ENCODE assay signal across 20 cellular contexts in the genomic region with DNA sequence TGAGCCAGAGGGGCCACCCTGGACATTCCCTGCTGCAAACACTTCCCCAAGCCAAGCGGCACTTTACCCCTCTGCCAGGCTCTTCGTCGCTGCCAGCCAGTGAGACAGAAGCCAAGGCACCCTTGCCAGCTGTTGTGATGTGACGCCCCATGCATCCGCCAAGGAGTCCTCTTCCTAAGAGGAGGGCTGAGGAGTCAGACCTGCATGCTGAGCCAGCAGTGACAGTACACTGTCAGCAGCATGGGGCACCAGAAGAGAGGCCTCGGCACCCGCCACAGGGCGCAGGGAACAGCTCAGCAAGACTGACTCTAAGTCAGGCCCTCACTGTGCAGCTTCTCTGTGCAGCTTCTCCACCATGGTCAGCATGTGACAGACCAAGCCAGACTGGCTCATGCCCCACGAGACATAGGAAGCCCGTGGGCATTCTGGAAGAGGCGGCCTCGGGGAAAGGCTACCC. TPM values are rescaled to one million over a fixed set of nuclear protein-coding genes. Genes with fewer than 3 reads are reported as not detected.
DNase-seq lines count a peak whose midpoint lies in the region; ATAC-seq, FAIRE-seq and TF ChIP-seq lines count a peak whose summit lies in the region.
"Had no signal": no experiment of that assay in that cellular context is flagged by ENCODE, and none has a peak within 500 bp of the region (broad histone marks: within the 10 kb centered on the region; RNA-seq: fewer than 3 reads in every experiment).

No MANE protein-coding gene starts in this region.

- POLR2A ChIA-PET in H1 (lab: Charles Lee; ENCODE audit: partially characterized antibody), result interaction anchor here (1.3 to 1.4 kb wide), 2 partner anchors 11 to 227 kb away, joined by 3 read pairs; a partner anchor contains a TSS
- POLR2A ChIA-PET in CD8-positive, alpha-beta memory T cell (lab: Charles Lee), result no interaction called here

- peak overlapping the region; percentile 24; the same call in 1 of the 2 replicates for H2BK5ac ChIP-seq in H1 (ENCODE audit: low read depth, low read length)

- 0 out of 2 replicates have a peak, but pooled peaks cover 4% of the 10 kb centered on the region for H3K36me3 ChIP-seq in RWPE2 (ENCODE audit: low read depth)
- H3K36me3 ChIP-seq in H1 (ENCODE audit: control insufficient read depth in 2 of 4, insufficient read depth in 4 of 4, low read length in 3 of 4), result peaks cover 0 to 3% (median 0%) of the 10 kb centered on the region in 4 experiments; a peak in 3 of 8 replicates
- peaks cover 24% of the 10 kb centered on the region for H3K36me3 ChIP-seq in upper lobe of right lung
- H3K36me3 ChIP-seq in thyroid gland, result peaks cover 0 to 11% of the 10 kb centered on the region in 2 donors
- H3K36me3 ChIP-seq in CD8-positive, alpha-beta memory T cell (ENCODE audit: insufficient read depth, low read length), result no peaks in the 10 kb centered on the region
- H3K36me3 ChIP-seq: BE2C had no signal

- H3K4me1 ChIP-seq in RWPE2 (ENCODE audit: insufficient read depth, poor library complexity, severe bottlenecking), result no peaks in the 10 kb centered on the region
- H3K4me1 ChIP-seq in H1 (replicated peaks in 1 of 4; ENCODE audit: control insufficient read depth in 3 of 4, insufficient read depth in 4 of 4, low read length in 3 of 4), result peaks cover 0 to 8% (median 4%) of the 10 kb centered on the region in 4 experiments; a peak in 4 of 7 replicates
- peaks cover 16% of the 10 kb centered on the region for H3K4me1 ChIP-seq in upper lobe of right lung
- H3K4me1 ChIP-seq in thyroid gland, result peaks cover under 1 to 14% of the 10 kb centered on the region in 2 donors
- H3K4me1 ChIP-seq in CD8-positive, alpha-beta memory T cell (ENCODE audit: insufficient read depth, low read length), result peaks cover 10% of the 10 kb centered on the region
- H3K4me1 ChIP-seq: BE2C had no signal

- H4K91ac ChIP-seq in H1 (replicated peaks; ENCODE audit: insufficient read length, low read length), result no peak overlapping the region

- H3K9ac ChIP-seq in H1 (replicated peaks in 1 of 4; ENCODE audit: extremely low read depth in 1 of 4, low read depth in 3 of 4, low read length in 3 of 4), result no peak overlapping the region

- no peak overlapping the region for H2BK12ac ChIP-seq in H1 (ENCODE audit: low read depth, low read length)

- no peak for FAIRE-seq in H1 (lab: Jason Lieb, UNC)

- H3K56ac ChIP-seq in H1 (replicated peaks; ENCODE audit: insufficient read length, low read depth, low read length), result no peak overlapping the region

- H3K23me2 ChIP-seq in H1 (ENCODE audit: low read depth, low read length), result no peaks in the 10 kb centered on the region

- H3K9me3 Mint-ChIP-seq in nephron progenitor cell (no peaks in the 10 kb centered on the region), CD14-positive monocyte (no peaks in the 10 kb centered on the region)
- H3K9me3 Mint-ChIP-seq in CD8-positive, alpha-beta memory T cell, result no peaks in the 10 kb centered on the region

- H3K9me3 ChIP-seq in RWPE2 (ENCODE audit: severe bottlenecking) (no peaks in the 10 kb centered on the region), H1 (ENCODE audit: insufficient read depth in 2 of 2, low read depth in 1 of 2, low read length in 1 of 2) (no peaks in the 10 kb centered on the region), upper lobe of right lung (no peaks in the 10 kb centered on the region), thyroid gland (no peaks in the 10 kb centered on the region)
- no peaks in the 10 kb centered on the region for H3K9me3 ChIP-seq in CD8-positive, alpha-beta memory T cell (ENCODE audit: low read length)
- H3K9me3 ChIP-seq: BE2C had no signal

- H4K8ac ChIP-seq in H1 (ENCODE audit: extremely low read depth, insufficient read depth, low read length), result peak overlapping the region; percentile 71

- DNase-seq in RWPE2 (ENCODE audit: low spot score) (peak; percentile 29), H1 (ENCODE audit: low read depth in 1 of 2, low spot score in 2 of 2) (no peak), nephron progenitor cell (no peak), upper lobe of right lung (peak; percentile 59), CD14-positive monocyte (ENCODE audit: low spot score) (no peak), thyroid gland (no peak)
- no peak for DNase-seq in CD8-positive, alpha-beta memory T cell
- DNase-seq: BE2C, DMS 273 treated with DMSO at 0.1 percent for 48 hours, EL, NCI-H146, NCI-H2107, NCI-H345, NCI-H526 treated with DMSO at 0.1 percent for 48 hours had no signal

- peaks cover 25% of the 10 kb centered on the region for H3K36me3 Mint-ChIP-seq in nephron progenitor cell (ENCODE audit: low read depth)
- H3K36me3 Mint-ChIP-seq in CD14-positive monocyte, result peaks cover 64 to 84% of the 10 kb centered on the region in 2 donors
- peaks cover 0 to 36% (median 6%) of the 10 kb centered on the region in 3 donors for H3K36me3 Mint-ChIP-seq in CD8-positive, alpha-beta memory T cell

- CTCF ChIA-PET in H1 (lab: Charles Lee; ENCODE audit: partially characterized antibody), result interaction anchor here (1.0 to 3.3 kb wide), 6 partner anchors 9 to 371 kb away, joined by 3 to 14 read pairs (median 4); no protein-coding TSS in a partner anchor
- CTCF ChIA-PET in CD8-positive, alpha-beta memory T cell (lab: Charles Lee), result interaction anchor here (1.2 kb wide), 1 partner anchor 165 kb away, joined by 5 read pairs; no protein-coding TSS in a partner anchor

- intact Hi-C loops in upper lobe of right lung (cut with DNase I) (no loop called here), CD14-positive monocyte (cut with micrococcal nuclease) (loop anchor here in 1 of 2 donors (10.0 kb wide), 1 partner anchor 300 kb away; no protein-coding TSS in a partner anchor), thyroid gland (cut with DNase I) (loop anchor here (5.0 kb wide), 2 partner anchors 52 to 303 kb away; no protein-coding TSS in a partner anchor)

- TF ChIP-seq EP300 in H1 (IDR thresholded peaks at IDR 0.05; ENCODE audit: borderline replicate concordance in 1 of 2, low read depth in 2 of 2, low read length in 2 of 2), result no peak

- H3K27me3 Mint-ChIP-seq in nephron progenitor cell (ENCODE audit: low read depth, poor library complexity), result peaks cover 3% of the 10 kb centered on the region
- H3K27me3 Mint-ChIP-seq in CD14-positive monocyte (ENCODE audit: low read depth in 3 of 3), result peaks cover 0 to 2% (median 0%) of the 10 kb centered on the region in 3 donors
- H3K27me3 Mint-ChIP-seq in CD8-positive, alpha-beta memory T cell, result no peaks in the 10 kb centered on the region

- H2BK15ac ChIP-seq in H1 (ENCODE audit: low read length), result 0 out of 2 replicates have a peak overlapping the region, but pooled peaks have one; percentile 16

- H2BK20ac ChIP-seq in H1 (ENCODE audit: low read length), result no peak overlapping the region

- H3K4me1 Mint-ChIP-seq in nephron progenitor cell (peaks cover 63% of the 10 kb centered on the region), CD14-positive monocyte (peaks cover 9% of the 10 kb centered on the region)
- peaks cover 5 to 7% (median 5%) of the 10 kb centered on the region in 3 donors for H3K4me1 Mint-ChIP-seq in CD8-positive, alpha-beta memory T cell

- H3K27ac Mint-ChIP-seq in nephron progenitor cell (peak overlapping the region; percentile 42), CD14-positive monocyte (peak overlapping the region in 3 of 7 donors; percentile 59 to 74 (median 69))
- no peak overlapping the region for H3K27ac Mint-ChIP-seq in CD8-positive, alpha-beta memory T cell

- H2AFZ ChIP-seq in H1 (ENCODE audit: low read length), result no peak overlapping the region

- no peak overlapping the region for H3K4me3 ChIP-seq in RWPE2 (ENCODE audit: severe bottlenecking)
- no peak overlapping the region for H3K4me3 ChIP-seq in H1 (ENCODE audit: extremely low read depth in 1 of 4, insufficient read depth in 2 of 4, low read depth in 3 of 4, low read length in 4 of 4)
- H3K4me3 ChIP-seq in upper lobe of right lung, result no peak overlapping the region
- no peak overlapping the region for H3K4me3 ChIP-seq in thyroid gland (replicated peaks in 1 of 3)
- no peak overlapping the region for H3K4me3 ChIP-seq in CD8-positive, alpha-beta memory T cell (ENCODE audit: low read length)

- H4K5ac ChIP-seq in H1 (ENCODE audit: insufficient read length, low read depth, low read length), result no peak overlapping the region

- H3K79me2 ChIP-seq in H1 (ENCODE audit: control insufficient read depth in 1 of 2, insufficient read depth in 2 of 2, low read length in 2 of 2), result no peaks in the 10 kb centered on the region; a peak in 1 of 4 replicates

- no peak overlapping the region for H3K4ac ChIP-seq in H1 (replicated peaks; ENCODE audit: insufficient read length, low read depth, low read length)

- no peak overlapping the region for H3K18ac ChIP-seq in H1 (ENCODE audit: extremely low read depth, low read length)

- H3K4me3 Mint-ChIP-seq in nephron progenitor cell (no peak overlapping the region), CD14-positive monocyte (no peak overlapping the region)
- no peak overlapping the region for H3K4me3 Mint-ChIP-seq in CD8-positive, alpha-beta memory T cell

- no peak overlapping the region for H2BK120ac ChIP-seq in H1 (replicated peaks; ENCODE audit: low read depth, low read length)

- TF ChIP-seq POLR2A in H1 (IDR thresholded peaks at IDR 0.05; ENCODE audit: control extremely low read depth in 1 of 2, low read depth in 2 of 2, low read length in 2 of 2) (no peak), thyroid gland (IDR thresholded peaks at IDR 0.05) (no peak)

- no peak overlapping the region for H3K23ac ChIP-seq in H1 (ENCODE audit: insufficient read length)

- H3K4me2 ChIP-seq in H1 (ENCODE audit: insufficient read depth in 1 of 2, low read depth in 2 of 2, low read length in 2 of 2), result peak overlapping the region in 1 of 2 experiments; percentile 12; a peak in 1 of 4 replicates

- H2AK5ac ChIP-seq in H1 (ENCODE audit: low read depth, low read length), result no peak overlapping the region

- H3K27ac ChIP-seq in RWPE2 (ENCODE audit: poor library complexity, severe bottlenecking) (no peak overlapping the region), H1 (ENCODE audit: low read depth, low read length) (no peak overlapping the region; the same call in 1 of the 2 replicates), upper lobe of right lung (no peak overlapping the region), thyroid gland (no peak overlapping the region)
- no peak overlapping the region for H3K27ac ChIP-seq in CD8-positive, alpha-beta memory T cell (ENCODE audit: low read depth, low read length)

- no peak for ATAC-seq in RWPE2 (ENCODE audit: low read depth)
- ATAC-seq in upper lobe of right lung, result no peak
- ATAC-seq: HCT116 had no signal

- H3K79me1 ChIP-seq in H1 (ENCODE audit: low read depth, low read length), result no peaks in the 10 kb centered on the region; the same call in 1 of the 2 replicates

- no peak for TF ChIP-seq RAD21 in H1 (IDR thresholded peaks at IDR 0.05 in 1 of 2, conservative IDR thresholded peaks at IDR 0.05 in 1 of 2; ENCODE audit: low read depth in 2 of 2, low read length in 2 of 2)

- TF ChIP-seq CTCF in RWPE2 (IDR thresholded peaks at IDR 0.05; ENCODE audit: poor library complexity, severe bottlenecking) (no peak), H1 (IDR thresholded peaks at IDR 0.05; ENCODE audit: control extremely low read depth in 1 of 3, insufficient read depth in 1 of 3, low read depth in 1 of 3, low read length in 3 of 3) (no peak), nephron progenitor cell (IDR thresholded peaks at IDR 0.05) (no peak), upper lobe of right lung (IDR thresholded peaks at IDR 0.05) (no peak), CD14-positive monocyte (IDR thresholded peaks at IDR 0.05) (no peak), thyroid gland (IDR thresholded peaks at IDR 0.05) (no peak)

- H3K27me3 ChIP-seq in RWPE2 (ENCODE audit: insufficient read depth, poor library complexity, severe bottlenecking) (no peaks in the 10 kb centered on the region), H1 (replicated peaks in 1 of 4; ENCODE audit: control insufficient read depth in 3 of 4, extremely low read depth in 1 of 4, insufficient read depth in 3 of 4, low read length in 3 of 4) (no peaks in the 10 kb centered on the region), upper lobe of right lung (no peaks in the 10 kb centered on the region), thyroid gland (no peaks in the 10 kb centered on the region)
- H3K27me3 ChIP-seq in CD8-positive, alpha-beta memory T cell (ENCODE audit: insufficient read depth, low read length, poor library complexity, severe bottlenecking), result no peaks in the 10 kb centered on the region
- H3K27me3 ChIP-seq: BE2C had no signal

- H4K20me1 ChIP-seq in H1 (replicated peaks in 1 of 2; ENCODE audit: control insufficient read depth in 1 of 2, insufficient read depth in 2 of 2, low read length in 2 of 2), result peaks cover 5 to 12% of the 10 kb centered on the region in 2 experiments

- H3K14ac ChIP-seq in H1 (ENCODE audit: insufficient read length), result no peak overlapping the region

- 96% methylated on average over 12 of the region's 12 CpGs; no CpG with 5 or more reads in 1 of the 2 experiments for WGBS in H1 (ENCODE audit: extremely low coverage in 1 of 2, insufficient coverage in 1 of 2, insufficient read length in 1 of 2, insufficient replicate concordance in 2 of 2, low coverage in 1 of 2, low lambda C conversion rate in 2 of 2, missing lambda C conversion rate in 1 of 2), 2 experiments
- WGBS in thyroid gland, 2 donors, result 100% methylated on average over 2 to 7 of the region's 12 CpGs

RNA-seq across cellular contexts. Expression of a gene that starts 26.4 kb away (rescaled TPM):
- total RNA-seq in H1 (2021; fragmentation: NEBNext Ultra II Directional; extraction: Animal tissue kit (Norgen Biotek cat#: 25700)), result 18.0 and 21.0 TPM in 2 replicates
- polyA plus RNA-seq in H1 (2011; rRNA removed) (12.9 and 15.4 TPM in 2 replicates), CD14-positive monocyte (1 to 10 TPM; 1.9 to 3.8 TPM)
- 11.8 TPM for polyA plus RNA-seq in H1 (2011; cell fraction: cytosol; rRNA removed)
- 18.5 TPM for polyA plus RNA-seq in H1 (2011; cell fraction: nucleus; rRNA removed)
- polyA plus RNA-seq in H1 (2012, experiment 1 of 2), result 13.4 to 15.3 TPM (median 14.9 TPM) in 4 replicates
- 14.5 TPM for polyA plus RNA-seq in H1 (2012, experiment 2 of 2)
- 12.0 TPM for polyA plus RNA-seq in H1 (2013, experiment 1 of 2)
- 12.1 TPM for polyA plus RNA-seq in H1 (2013, experiment 2 of 2)
- polyA minus RNA-seq in H1 (2011; rRNA and poly(A)+ RNA removed), result 4.8 and 7.2 TPM in 2 replicates
- 7.1 TPM for polyA minus RNA-seq in H1 (2011; cell fraction: cytosol; rRNA and poly(A)+ RNA removed)
- 10.7 TPM for polyA minus RNA-seq in H1 (2011; cell fraction: nucleus; rRNA and poly(A)+ RNA removed)
- total RNA-seq in upper lobe of right lung (30.2 TPM), thyroid gland (10 to 100 TPM; 13.0 to 18.2 (median 15.9) TPM)
- 10 to 100 TPM in 1 of 2 experiments, 1 to 10 TPM in 1; 8.4 to 10.3 TPM for total RNA-seq in CD8-positive, alpha-beta memory T cell
- polyA plus RNA-seq in CD8-positive, alpha-beta memory T cell, result 1.3 TPM

RNA-seq across cellular contexts. Expression of a gene that starts 32.5 kb away (rescaled TPM):
- total RNA-seq in H1 (2021; fragmentation: NEBNext Ultra II Directional; extraction: Animal tissue kit (Norgen Biotek cat#: 25700)), result not detected in 2 replicates
- polyA plus RNA-seq in H1 (2011; rRNA removed), result not detected in 2 replicates
- polyA plus RNA-seq in H1 (2011; cell fraction: cytosol; rRNA removed), result not detected
- not detected for polyA plus RNA-seq in H1 (2011; cell fraction: nucleus; rRNA removed)
- polyA plus RNA-seq in H1 (2012, experiment 1 of 2), result not detected in 4 replicates
- not detected for polyA plus RNA-seq in H1 (2012, experiment 2 of 2)
- not detected for polyA plus RNA-seq in H1 (2013, experiment 1 of 2)
- polyA plus RNA-seq in H1 (2013, experiment 2 of 2), result not detected
- polyA minus RNA-seq in H1 (2011; rRNA and poly(A)+ RNA removed), result not detected in 2 replicates
- not detected for polyA minus RNA-seq in H1 (2011; cell fraction: cytosol; rRNA and poly(A)+ RNA removed)
- not detected for polyA minus RNA-seq in H1 (2011; cell fraction: nucleus; rRNA and poly(A)+ RNA removed)
- total RNA-seq in upper lobe of right lung, result 2.5 TPM
- polyA plus RNA-seq in CD14-positive monocyte, result under 1 TPM; 0.34 to 0.61 TPM
- under 1 TPM in 3 of 4 donors, not detected in 1; 0.56 to 0.83 (median 0.81) TPM for total RNA-seq in thyroid gland
- total RNA-seq in CD8-positive, alpha-beta memory T cell, result 100 to 1,000 TPM; 169 to 175 TPM
- polyA plus RNA-seq in CD8-positive, alpha-beta memory T cell, result 156 TPM
- total RNA-seq: HT1080, OCI-LY7, RPMI7951, SK-MEL-5 had no signal
- polyA plus RNA-seq: AG04450 had no signal

Comparison
In these comparisons a context has a peak if more than half of its experiments do, and no peak if none do; other contexts are left out.
1. DNase-seq: peak in RWPE2 (single experiment) and upper lobe of right lung (single experiment); none in H1 (0 of 2), nephron progenitor cell (single experiment), CD14-positive monocyte (single experiment), thyroid gland (0 of 2) and CD8-positive, alpha-beta memory T cell (0 of 5).
2. RNA of a gene that starts 32.5 kb away (total RNA-seq): 169 to 175 TPM in CD8-positive, alpha-beta memory T cell; 2.5 TPM in upper lobe of right lung (single experiment), 0.56 to 0.83 TPM in thyroid gland and not detected in H1; every median in the first group is over 10 times any median in the second.